ENCODE assay signal across 8 cellular contexts in the genomic region with DNA sequence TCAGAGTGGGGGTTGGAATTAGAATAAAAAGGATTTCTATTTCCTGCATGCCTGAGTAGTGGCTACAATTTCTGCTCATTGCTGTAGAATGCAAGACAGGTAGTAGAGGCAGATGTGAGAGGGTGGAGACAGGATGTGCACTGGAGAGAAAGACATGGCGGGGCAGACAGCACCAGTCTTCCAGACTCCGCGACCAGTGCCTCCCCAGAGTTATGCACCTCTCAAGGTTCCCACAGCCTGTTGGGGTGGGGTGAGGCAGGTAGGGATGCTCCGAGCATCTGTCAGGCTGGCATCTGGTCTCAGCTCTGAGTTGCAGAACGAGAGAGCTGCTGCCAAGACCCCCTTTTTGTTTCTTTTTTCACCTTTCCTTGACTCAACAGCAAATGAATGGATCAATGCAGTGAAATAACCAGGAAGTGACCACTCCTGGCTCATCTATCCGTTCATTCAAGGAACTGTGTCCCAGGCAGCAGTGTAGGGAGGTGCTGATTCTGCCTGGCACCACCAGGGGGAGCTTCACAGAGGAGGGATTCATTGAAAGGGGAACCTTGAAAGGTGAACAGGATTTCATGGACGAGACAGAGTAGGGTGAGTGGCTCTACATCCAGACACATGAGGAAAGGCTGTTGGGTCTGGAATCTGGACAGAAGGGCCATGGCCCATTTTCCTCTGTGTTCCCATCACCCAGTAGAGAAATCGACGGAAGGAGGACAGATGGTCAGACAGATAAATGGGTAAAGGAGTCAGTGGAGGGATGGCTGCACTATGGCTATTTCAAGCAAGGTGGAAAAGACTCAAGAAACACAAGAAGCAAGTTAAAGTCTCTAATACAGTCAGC. TPM values are rescaled to one million over a fixed set of nuclear protein-coding genes. Genes with fewer than 3 reads are reported as not detected.
DNase-seq lines count a peak whose midpoint lies in the region; TF ChIP-seq lines count a peak whose summit lies in the region.

No MANE protein-coding gene starts in this region.

- no peak overlapping the region for H2BK120ac ChIP-seq in neuronal stem cell (ENCODE audit: low read depth, low read length)

- H3K4ac ChIP-seq in neuronal stem cell (ENCODE audit: low read length): no peak overlapping the region

- no peak overlapping the region for H3K23ac ChIP-seq in neuronal stem cell (ENCODE audit: low read depth, low read length, poor library complexity)

- H2BK5ac ChIP-seq in neuronal stem cell (ENCODE audit: low read length): no peak overlapping the region

- H3K27me3 ChIP-seq in H7 (ENCODE audit: control insufficient read depth, insufficient read depth, low read length): no peaks in the 10 kb centered on the region; the same call in 1 of the 2 replicates
- H3K27me3 ChIP-seq in colonic mucosa: no peaks in the 10 kb centered on the region
- H3K27me3 ChIP-seq in liver (ENCODE audit: control insufficient read depth in 4 of 4, insufficient read depth in 4 of 4, low read length in 3 of 4): no peaks in the 10 kb centered on the region
- H3K27me3 ChIP-seq in neuronal stem cell (ENCODE audit: control insufficient read depth in 3 of 3, insufficient read depth in 3 of 3, low read depth in 1 of 3, low read length in 3 of 3): peaks cover 0 to 6% (median 2%) of the 10 kb centered on the region in 3 experiments

- no peak overlapping the region for H2BK12ac ChIP-seq in neuronal stem cell (ENCODE audit: low read length)

- no peaks in the 10 kb centered on the region for H3K79me1 ChIP-seq in neuronal stem cell (ENCODE audit: low read depth, low read length)

- H3K4me1 ChIP-seq in colonic mucosa (no peaks in the 10 kb centered on the region), liver (ENCODE audit: control insufficient read depth in 4 of 4, insufficient read depth in 4 of 4, low read length in 3 of 4) (peaks cover 0 to 2% (median 0%) of the 10 kb centered on the region in 4 donors), neuronal stem cell (ENCODE audit: control insufficient read depth in 2 of 2, insufficient read depth in 1 of 2, low read depth in 1 of 2, low read length in 2 of 2) (peaks cover 0 to 1% of the 10 kb centered on the region in 2 donors)

- H2BK15ac ChIP-seq in neuronal stem cell (ENCODE audit: low read length): no peak overlapping the region

- no peak overlapping the region for H4K8ac ChIP-seq in neuronal stem cell (ENCODE audit: low read depth, low read length)

- TF ChIP-seq CTCF in colonic mucosa (IDR thresholded peaks at IDR 0.05): peak; percentile 93
- TF ChIP-seq CTCF in liver (IDR thresholded peaks at IDR 0.05; ENCODE audit: low read depth, low read length, missing input control): peak; percentile 81

- no peak overlapping the region for H3K9ac ChIP-seq in colonic mucosa (ENCODE audit: low read depth in 2 of 2, low read length in 2 of 2)
- H3K9ac ChIP-seq in liver (ENCODE audit: low read depth in 1 of 2, low read length in 2 of 2): no peak overlapping the region
- H3K9ac ChIP-seq in neuronal stem cell (ENCODE audit: low read depth, low read length, poor library complexity): no peak overlapping the region

- H3K9me3 ChIP-seq in colonic mucosa (no peaks in the 10 kb centered on the region), liver (ENCODE audit: control insufficient read depth in 4 of 4, low read length in 3 of 4) (no peaks in the 10 kb centered on the region), neuronal stem cell (replicated peaks in 1 of 2; ENCODE audit: control insufficient read depth in 2 of 2, insufficient read depth in 1 of 2, low read depth in 1 of 2, low read length in 2 of 2) (no peaks in the 10 kb centered on the region)

- H3K14ac ChIP-seq in neuronal stem cell (ENCODE audit: low read length): no peak overlapping the region

- H2AK5ac ChIP-seq in neuronal stem cell (ENCODE audit: low read depth, low read length): no peak overlapping the region

- TF ChIP-seq RAD21 in liver (IDR thresholded peaks at IDR 0.05): peak; percentile 78 to 90

- H2AFZ ChIP-seq in neuronal stem cell (ENCODE audit: low read length): no peak overlapping the region

- H3K4me3 ChIP-seq in H7 (ENCODE audit: insufficient read depth, low read depth, low read length): no peak overlapping the region
- no peak overlapping the region for H3K4me3 ChIP-seq in colonic mucosa
- no peak overlapping the region for H3K4me3 ChIP-seq in liver (ENCODE audit: low read depth in 1 of 3, low read length in 3 of 3)
- H3K4me3 ChIP-seq in neuronal stem cell (ENCODE audit: low read length in 2 of 2): no peak overlapping the region

- no peak overlapping the region for H3K27ac ChIP-seq in colonic mucosa
- no peak overlapping the region for H3K27ac ChIP-seq in liver (ENCODE audit: low read depth in 1 of 2, low read length in 2 of 2)
- H3K27ac ChIP-seq in neuronal stem cell (replicated peaks; ENCODE audit: low read length): no peak overlapping the region

- intact Hi-C loops in colonic mucosa (cut with DNase I): loop anchor here (5.0 kb wide), 1 partner anchor 629 kb away; no protein-coding TSS in a partner anchor

- WGBS in liver: 35% methylated on average over 9 of the region's 9 CpGs
- WGBS in neuronal stem cell (ENCODE audit: extremely low coverage in 2 of 2, insufficient read length in 2 of 2, insufficient replicate concordance in 1 of 2), 2 donors: no CpG with 5 or more reads among the region's 9 CpGs

- peak; percentile 20 for DNase-seq in GDM1 (lab: John Stamatoyannopoulos, UW)
- DNase-seq in H7: peak; percentile 89
- DNase-seq in NCI-H128 (lab: John Stamatoyannopoulos, UW; ENCODE audit: unreplicated experiment): peak; percentile 53
- peak; percentile 19 for DNase-seq in activated CD4-positive, alpha-beta T cell treated with anti-CD3 and anti-CD28 coated beads for 1 hour
- peak; percentile 65 for DNase-seq in colonic mucosa
- DNase-seq in stimulated activated CD8-positive, alpha-beta memory T cell treated with anti-CD3 and anti-CD28 coated beads, Interleukin-12 subunit alpha, Interleukin-12 subunit beta, amount 100 ng/mL, for 1 hour (ENCODE audit: low read depth): peak; percentile 43
- no peak for DNase-seq in neuronal stem cell (ENCODE audit: low spot score)

- H3K4me2 ChIP-seq in neuronal stem cell (ENCODE audit: insufficient read depth, low read length, poor library complexity, severe bottlenecking): no peak overlapping the region

- H3K36me3 ChIP-seq in H7 (replicated peaks; ENCODE audit: control insufficient read depth, insufficient read depth, low read length) (no peaks in the 10 kb centered on the region), colonic mucosa (no peaks in the 10 kb centered on the region), liver (ENCODE audit: control insufficient read depth in 4 of 4, insufficient read depth in 3 of 4, low read depth in 1 of 4, low read length in 3 of 4) (no peaks in the 10 kb centered on the region), neuronal stem cell (replicated peaks in 1 of 2; ENCODE audit: control insufficient read depth in 2 of 2, insufficient read depth in 2 of 2, low read length in 2 of 2) (no peaks in the 10 kb centered on the region)

- no peak overlapping the region for H3K18ac ChIP-seq in neuronal stem cell (ENCODE audit: low read length)

- no peak overlapping the region for H4K91ac ChIP-seq in neuronal stem cell (ENCODE audit: low read depth, low read length, poor library complexity)

TF ChIP-seq in liver, 16 proteins besides CTCF, POLR2A, EP300 and RAD21 (continues in another document):
- TF ChIP-seq RXRA (IDR thresholded peaks at IDR 0.05) (no peak), JUND (IDR thresholded peaks at IDR 0.05) (no peak), FOXA2 (IDR thresholded peaks at IDR 0.05) (no peak), TAF1 (conservative IDR thresholded peaks at IDR 0.05) (no peak), YY1 (IDR thresholded peaks at IDR 0.05) (no peak)
- TF ChIP-seq, protein P1, sequence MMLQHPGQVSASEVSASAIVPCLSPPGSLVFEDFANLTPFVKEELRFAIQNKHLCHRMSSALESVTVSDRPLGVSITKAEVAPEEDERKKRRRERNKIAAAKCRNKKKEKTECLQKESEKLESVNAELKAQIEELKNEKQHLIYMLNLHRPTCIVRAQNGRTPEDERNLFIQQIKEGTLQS (IDR thresholded peaks at IDR 0.05): no peak
- TF ChIP-seq, protein P2, sequence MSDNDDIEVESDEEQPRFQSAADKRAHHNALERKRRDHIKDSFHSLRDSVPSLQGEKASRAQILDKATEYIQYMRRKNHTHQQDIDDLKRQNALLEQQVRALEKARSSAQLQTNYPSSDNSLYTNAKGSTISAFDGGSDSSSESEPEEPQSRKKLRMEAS (IDR thresholded peaks at IDR 0.05): no peak

RNA-seq across cellular contexts. Expression of a gene that starts 17.2 kb away (rescaled TPM):
- total RNA-seq in H7 (2014; rRNA removed; shearing (Covaris generic)): not detected in 2 replicates
- total RNA-seq in colonic mucosa (under 1 TPM in 1 of 2 donors, not detected in 1; 0.42 TPM), liver (not detected)
- polyA plus RNA-seq in liver: not detected
- polyA plus RNA-seq in neuronal stem cell (2013, experiment 1 of 2): 0.07 TPM
- polyA plus RNA-seq in neuronal stem cell (2013, experiment 2 of 2): 0.06 TPM

RNA-seq across cellular contexts. Expression of a gene that starts 20.9 kb away (rescaled TPM):
- total RNA-seq in H7 (2014; rRNA removed; shearing (Covaris generic)): not detected in 2 replicates
- 1 to 10 TPM in 1 of 2 donors, under 1 TPM in 1; 0.16 to 1.2 TPM for total RNA-seq in colonic mucosa
- total RNA-seq in liver: not detected
- polyA plus RNA-seq in liver: not detected
- 0.03 TPM for polyA plus RNA-seq in neuronal stem cell (2013, experiment 1 of 2)
- polyA plus RNA-seq in neuronal stem cell (2013, experiment 2 of 2): not detected

RNA-seq across cellular contexts. Expression of a gene that starts 54.0 kb away (rescaled TPM):
- 3.2 and 5.4 TPM in 2 replicates for total RNA-seq in H7 (2014; rRNA removed; shearing (Covaris generic))
- total RNA-seq in colonic mucosa (10 to 100 TPM; 16.4 to 18.0 TPM), liver (10 to 100 TPM; 12.0 to 17.1 TPM)
- polyA plus RNA-seq in liver: 1 to 10 TPM; 2.3 to 3.0 TPM
- polyA plus RNA-seq in neuronal stem cell (2013, experiment 1 of 2): 4.3 TPM
- 3.9 TPM for polyA plus RNA-seq in neuronal stem cell (2013, experiment 2 of 2)
